ENCODE assay signal across 8 cellular contexts in genomic region chr6:116764961-116765841, GRCh38. TPM values are rescaled to one million over a fixed set of nuclear protein-coding genes. Genes with fewer than 3 reads are reported as not detected.
DNase-seq lines count a peak whose midpoint lies in the region; ATAC-seq, FAIRE-seq and TF ChIP-seq lines count a peak whose summit lies in the region.

Gene FAM162B (minus strand): TSS chr6:116765719. CDS start chr6:116765576, 143 bp downstream.

- no peaks in the 10 kb centered on the region for H3F3A ChIP-seq in smooth muscle cell (ENCODE audit: low read depth)

- H3K9ac ChIP-seq in K562 (ENCODE audit: insufficient read depth in 1 of 2, low read depth in 2 of 2, low read length in 2 of 2) (no peak within 1 kb of the TSS), smooth muscle cell (ENCODE audit: low read depth) (no peak within 1 kb of the TSS)

- H3K36me3 ChIP-seq in K562 (ENCODE audit: control insufficient read depth, insufficient read depth, low read length) (no peaks in the 10 kb centered on the region), smooth muscle cell (ENCODE audit: low read depth) (no peaks in the 10 kb centered on the region)

- CTCF ChIA-PET in K562 (lab: Yijun Ruan, JAX; ENCODE audit: low intra/inter-chr PET ratio) = no interaction called here

- H3K4me3 ChIP-seq in AG09309 (ENCODE audit: control insufficient read depth, low read depth, low read length) (peak within 1 kb of the TSS; percentile 45), K562 (no peak within 1 kb of the TSS), smooth muscle cell (peak within 1 kb of the TSS; percentile 66)

- no peak for TF ChIP-seq POLR2A in K562 (conservative IDR thresholded peaks at IDR 0.05)

- no peak within 1 kb of the TSS for H3K27ac ChIP-seq in K562 (ENCODE audit: extremely low read depth, low read depth, low read length)
- no peak within 1 kb of the TSS for H3K27ac ChIP-seq in smooth muscle cell (ENCODE audit: low read depth)

- intact Hi-C loops in K562 (cut with micrococcal nuclease) = no loop called here

- H4K20me1 ChIP-seq in K562 (replicated peaks; ENCODE audit: control insufficient read depth, insufficient read depth, low read length) = no peaks in the 10 kb centered on the region
- H4K20me1 ChIP-seq in smooth muscle cell (ENCODE audit: low read depth) = no peaks in the 10 kb centered on the region

- no peak for FAIRE-seq in K562 (lab: Jason Lieb, UNC)

- TF ChIP-seq EP300 in K562 (IDR thresholded peaks at IDR 0.05; ENCODE audit: low read length) = no peak

- POLR2A ChIA-PET in K562 (lab: Yijun Ruan, JAX) = no interaction called here

- in situ Hi-C loops in K562 (cut with MboI) = no loop called here

- WGBS in K562 (ENCODE audit: insufficient coverage, low coverage, missing lambda C conversion rate) = 82% methylated on average over 47 of the region's 89 CpGs
- 2% methylated on average over 61 of the region's 89 CpGs for WGBS in smooth muscle cell (ENCODE audit: low lambda C conversion rate)

- ATAC-seq in HG03135 (IDR thresholded peaks at IDR 0.05; ENCODE audit: unreplicated experiment) (peak; percentile 46), K562 (no peak), HG03439 (IDR thresholded peaks at IDR 0.05; ENCODE audit: unreplicated experiment) (no peak)

- H3K9me3 ChIP-seq in K562 (replicated peaks; ENCODE audit: control insufficient read depth, insufficient read depth, low read depth, low read length) (no peaks in the 10 kb centered on the region), smooth muscle cell (replicated peaks; ENCODE audit: low read depth) (no peaks in the 10 kb centered on the region)

- TF ChIP-seq CTCF in AG09309 (IDR thresholded peaks at IDR 0.05; ENCODE audit: control insufficient read depth, insufficient read depth, low read depth, low read length, missing control alignments) (no peak), K562 (IDR thresholded peaks at IDR 0.05 in 2 of 3, conservative IDR thresholded peaks at IDR 0.05 in 1 of 3; ENCODE audit: insufficient read depth in 2 of 3, low read depth in 1 of 3, low read length in 3 of 3) (no peak), smooth muscle cell (IDR thresholded peaks at IDR 0.05; ENCODE audit: borderline replicate concordance, insufficient read depth, poor library complexity, severe bottlenecking) (no peak)

- no peaks in the 10 kb centered on the region for H3K27me3 ChIP-seq in K562 (ENCODE audit: control insufficient read depth in 2 of 2, insufficient read depth in 2 of 2, low read length in 2 of 2)
- H3K27me3 ChIP-seq in smooth muscle cell (ENCODE audit: low read depth) = peaks cover 34% of the 10 kb centered on the region

- H3K4me2 ChIP-seq in K562 (ENCODE audit: insufficient read depth, low read length) (no peak within 1 kb of the TSS), smooth muscle cell (peak within 1 kb of the TSS; percentile 89)

- H3K9me1 ChIP-seq in K562 (ENCODE audit: control insufficient read depth, insufficient read depth, low read length) = no peaks in the 10 kb centered on the region

- DNase-seq in AG09309 (ENCODE audit: low read depth) (no peak), K562 (ENCODE audit: extremely low read depth in 1 of 4, low spot score in 3 of 4) (no peak), iPS-NIHi11 (ENCODE audit: low spot score) (peak; percentile 70), smooth muscle cell (lab: John Stamatoyannopoulos, UW; ENCODE audit: unreplicated experiment) (no peak), SHP77 treated with DMSO at 0.1 percent for 48 hours (lab: John Stamatoyannopoulos, UW) (no peak), HCEC 1CT (no peak)

- no peaks in the 10 kb centered on the region for H3K79me2 ChIP-seq in K562 (ENCODE audit: control insufficient read depth, insufficient read depth, low read length)
- no peaks in the 10 kb centered on the region for H3K79me2 ChIP-seq in smooth muscle cell (ENCODE audit: low read depth)

- TF ChIP-seq RAD21 in K562 (CRISPR knock-in tag; conservative IDR thresholded peaks at IDR 0.05 in 1 of 2, IDR thresholded peaks at IDR 0.05 in 1 of 2) = no peak

- no TSS peak for BruUV-seq in K562 (replicated peaks; lab: Mats Ljungman, UMichigan)

- H3K4me1 ChIP-seq in K562 (replicated peaks in 1 of 2; ENCODE audit: control insufficient read depth in 2 of 2, insufficient read depth in 2 of 2, low read length in 2 of 2) (peaks cover 0 to 4% of the 10 kb centered on the region in 2 experiments; a peak in 1 of 5 replicates), smooth muscle cell (ENCODE audit: low read depth) (peaks cover 8% of the 10 kb centered on the region)

- H2AFZ ChIP-seq in K562 (ENCODE audit: low read depth, low read length) (no peak within 1 kb of the TSS), smooth muscle cell (ENCODE audit: low read depth) (peak within 1 kb of the TSS; percentile 95)

TF ChIP-seq in K562, 482 proteins besides CTCF, POLR2A, EP300 and RAD21:
- TF ChIP-seq ZBTB33 (CRISPR knock-in tag; IDR thresholded peaks at IDR 0.05) (peak; percentile 48), MBD1 (CRISPR knock-in tag; IDR thresholded peaks at IDR 0.05) (no peak)
TF ChIP-seq in K562: peak in this region for 1.

RNA-seq across cellular contexts. Expression of gene FAM162B, which starts in this region (rescaled TPM):
- not detected in 2 replicates for total RNA-seq in K562 (2011; cell fraction: chromatin; rRNA removed; ENCODE audit: low replicate concordance)
- total RNA-seq in K562 (2011; cell fraction: nucleolus; rRNA removed) = not detected in 2 replicates
- total RNA-seq in K562 (2011; cell fraction: nucleoplasm; rRNA removed) = not detected in 2 replicates
- total RNA-seq in K562 (2014; rRNA removed) (not detected in 2 replicates), K562 (2014; rRNA removed; fragmentation: Illumina TruSeq; extraction: Trizol) (not detected in 2 replicates), K562 (2015; rRNA removed; fragmentation: Illumina TruSeq; extraction: Trizol) (not detected in 2 replicates), K562 (2021) (not detected in 2 replicates), smooth muscle cell (0.18 TPM in 1 of 2 replicates, not detected in the other)
- polyA plus RNA-seq in K562 (2011; rRNA removed) (not detected in 2 replicates), K562 (2014; fragmentation: Illumina TruSeq; extraction: Trizol) (not detected in 2 replicates), K562 (2014; fragmentation: Nextera tagmentation; extraction: Ambion mirVana) (not detected), K562 (2014; rRNA removed) (not detected in 2 replicates), smooth muscle cell (0.61 and 0.63 TPM in 2 replicates)
- polyA plus RNA-seq in K562 (2011; cell fraction: cytosol; rRNA removed) = not detected in 2 replicates
- not detected in 2 replicates for polyA plus RNA-seq in K562 (2011; cell fraction: nucleus; rRNA removed)
- polyA plus RNA-seq in K562 (2012) = not detected in 2 replicates
- polyA minus RNA-seq in K562 (2011; rRNA and poly(A)+ RNA removed) = not detected in 2 replicates
- polyA minus RNA-seq in K562 (2011; cell fraction: cytosol; rRNA and poly(A)+ RNA removed) = not detected in 2 replicates
- polyA minus RNA-seq in K562 (2011; cell fraction: nucleus; rRNA and poly(A)+ RNA removed) = not detected in 2 replicates
